Comparison of ENCODE assay signal across 1 cellular context in the genomic region with DNA sequence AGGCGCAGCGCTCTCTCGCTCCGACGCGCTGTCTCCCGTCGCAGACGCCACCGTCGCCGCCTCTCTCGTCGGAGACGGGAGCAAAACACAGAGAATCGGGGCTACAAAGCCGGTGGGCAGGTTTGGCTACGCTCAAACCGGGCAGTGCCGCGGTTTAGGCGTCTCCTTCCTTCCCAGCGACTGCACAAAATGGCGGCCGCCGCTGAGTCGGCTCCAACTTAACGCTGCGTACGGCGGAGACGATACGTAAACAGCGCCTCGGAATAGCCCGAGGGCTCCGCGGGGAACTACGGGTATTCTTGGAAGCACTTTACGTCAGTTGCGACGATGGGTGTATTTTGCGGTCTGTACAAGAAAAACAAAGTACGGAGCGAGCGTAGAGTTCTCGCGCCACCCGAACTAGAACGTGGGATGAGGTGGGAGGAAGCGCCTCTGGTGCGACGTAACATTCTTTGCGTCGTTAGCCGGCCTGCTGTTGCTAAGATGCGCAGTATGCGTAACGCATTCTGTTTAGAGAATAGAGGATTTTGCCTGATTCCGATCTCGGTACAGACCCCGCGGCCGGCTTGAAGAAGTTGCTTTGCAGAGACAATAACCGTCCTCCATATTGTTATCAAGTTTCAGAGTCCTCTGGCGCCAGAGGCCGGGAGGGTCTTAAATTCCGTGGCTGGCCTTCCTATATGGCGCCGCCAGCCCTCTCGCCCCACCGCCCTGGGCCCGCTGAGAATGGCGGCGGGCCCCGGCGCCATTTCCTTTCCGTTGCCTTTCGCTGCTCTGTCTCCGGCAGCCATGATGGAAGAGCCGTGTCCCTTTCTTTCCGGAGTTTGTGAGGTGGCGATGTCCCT.
A peak's percentile ranks its signal among the peaks of the same experiment; 100 is the strongest.
TF ChIP-seq lines count a peak whose summit lies in the region.

A gene (minus strand): TSS at position 194 of the 845 bp plus-strand sequence.

TF ChIP-seq in HCT116, 20 proteins besides CTCF, POLR2A, EP300 and RAD21 (continued from another document):
- TF ChIP-seq, protein P1, sequence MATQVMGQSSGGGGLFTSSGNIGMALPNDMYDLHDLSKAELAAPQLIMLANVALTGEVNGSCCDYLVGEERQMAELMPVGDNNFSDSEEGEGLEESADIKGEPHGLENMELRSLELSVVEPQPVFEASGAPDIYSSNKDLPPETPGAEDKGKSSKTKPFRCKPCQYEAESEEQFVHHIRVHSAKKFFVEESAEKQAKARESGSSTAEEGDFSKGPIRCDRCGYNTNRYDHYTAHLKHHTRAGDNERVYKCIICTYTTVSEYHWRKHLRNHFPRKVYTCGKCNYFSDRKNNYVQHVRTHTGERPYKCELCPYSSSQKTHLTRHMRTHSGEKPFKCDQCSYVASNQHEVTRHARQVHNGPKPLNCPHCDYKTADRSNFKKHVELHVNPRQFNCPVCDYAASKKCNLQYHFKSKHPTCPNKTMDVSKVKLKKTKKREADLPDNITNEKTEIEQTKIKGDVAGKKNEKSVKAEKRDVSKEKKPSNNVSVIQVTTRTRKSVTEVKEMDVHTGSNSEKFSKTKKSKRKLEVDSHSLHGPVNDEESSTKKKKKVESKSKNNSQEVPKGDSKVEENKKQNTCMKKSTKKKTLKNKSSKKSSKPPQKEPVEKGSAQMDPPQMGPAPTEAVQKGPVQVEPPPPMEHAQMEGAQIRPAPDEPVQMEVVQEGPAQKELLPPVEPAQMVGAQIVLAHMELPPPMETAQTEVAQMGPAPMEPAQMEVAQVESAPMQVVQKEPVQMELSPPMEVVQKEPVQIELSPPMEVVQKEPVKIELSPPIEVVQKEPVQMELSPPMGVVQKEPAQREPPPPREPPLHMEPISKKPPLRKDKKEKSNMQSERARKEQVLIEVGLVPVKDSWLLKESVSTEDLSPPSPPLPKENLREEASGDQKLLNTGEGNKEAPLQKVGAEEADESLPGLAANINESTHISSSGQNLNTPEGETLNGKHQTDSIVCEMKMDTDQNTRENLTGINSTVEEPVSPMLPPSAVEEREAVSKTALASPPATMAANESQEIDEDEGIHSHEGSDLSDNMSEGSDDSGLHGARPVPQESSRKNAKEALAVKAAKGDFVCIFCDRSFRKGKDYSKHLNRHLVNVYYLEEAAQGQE (IDR thresholded peaks at IDR 0.05; ENCODE audit: low read depth), result no peak
- peak; percentile 61 for TF ChIP-seq FOSL1 (IDR thresholded peaks at IDR 0.05; ENCODE audit: low read depth)
- TF ChIP-seq EZH2phosphoT487 (IDR thresholded peaks at IDR 0.05; ENCODE audit: borderline replicate concordance), result no peak
TF ChIP-seq in HCT116: peak in this region for 9.
